In genomic region chr14:74501135-74501614, GRCh38 we compare ENCODE assay signal across 9 cellular contexts. TPM values are rescaled to one million over a fixed set of nuclear protein-coding genes. Genes with fewer than 3 reads are reported as not detected.
DNase-seq lines count a peak whose midpoint lies in the region; ATAC-seq, FAIRE-seq and TF ChIP-seq lines count a peak whose summit lies in the region.
"Had no signal": no experiment of that assay in that cellular context is flagged by ENCODE, and none has a peak within 500 bp of the region (broad histone marks: within the 10 kb centered on the region; RNA-seq: fewer than 3 reads in every experiment).

No MANE protein-coding gene starts in this region.

- H3K4me1 ChIP-seq in gastroesophageal sphincter (peaks cover 0 to 23% (median 5%) of the 10 kb centered on the region in 3 donors), parathyroid adenoma (no peaks in the 10 kb centered on the region)

- TF ChIP-seq CTCF in AG10803 (conservative IDR thresholded peaks at IDR 0.05; ENCODE audit: low read length), result peak; percentile 83
- TF ChIP-seq CTCF in gastroesophageal sphincter (IDR thresholded peaks at IDR 0.05), result peak in 3 of 4 experiments; percentile 77 to 80 (median 79)
- peak; percentile 15 for TF ChIP-seq CTCF in parathyroid adenoma (IDR thresholded peaks at IDR 0.05)

- DNase-seq in AG10803 (ENCODE audit: low read depth), result peak; percentile 71
- peak; percentile 68 for DNase-seq in HTR-8/SVneo (ENCODE audit: insufficient read length, low spot score)
- peak; percentile 77 to 81 for DNase-seq in SHP77 (lab: John Stamatoyannopoulos, UW)
- no peak for DNase-seq in central memory CD4-positive, alpha-beta T cell
- DNase-seq in GM12891 (ENCODE audit: insufficient read length, low spot score), result no peak

- ATAC-seq in gastroesophageal sphincter (peak; percentile 81), HG02970 (IDR thresholded peaks at IDR 0.05; ENCODE audit: low FRiP score, unreplicated experiment) (no peak)

- H3K4me3 ChIP-seq in AG10803 (ENCODE audit: low read length) (no peak overlapping the region), gastroesophageal sphincter (no peak overlapping the region), parathyroid adenoma (ENCODE audit: low read depth, low read length) (no peak overlapping the region)

- H3K9me3 ChIP-seq in gastroesophageal sphincter (no peaks in the 10 kb centered on the region), parathyroid adenoma (ENCODE audit: control insufficient read depth, low read length) (no peaks in the 10 kb centered on the region)

- H2AFZ ChIP-seq in parathyroid adenoma, result no peak overlapping the region

- WGBS in gastroesophageal sphincter (ENCODE audit: low coverage in 1 of 2), 2 donors, result 18 to 40% methylated on average over 3 to 4 of the region's 16 CpGs

- H3K9ac ChIP-seq in parathyroid adenoma, result no peak overlapping the region

- FAIRE-seq in HTR-8/SVneo (lab: Jason Lieb, UNC) (peak; percentile 92), GM12891 (lab: Jason Lieb, UNC) (no peak)
- FAIRE-seq: colon had no signal

- H3K27ac ChIP-seq in gastroesophageal sphincter (peak overlapping the region in 2 of 4 donors; percentile 10 to 36), parathyroid adenoma (no peak overlapping the region)

- no peak for TF ChIP-seq EP300 in gastroesophageal sphincter (IDR thresholded peaks at IDR 0.05)

- H3K36me3 ChIP-seq in gastroesophageal sphincter (peaks cover 0 to 62% of the 10 kb centered on the region in 2 donors), parathyroid adenoma (ENCODE audit: control insufficient read depth, insufficient read depth, low read length) (no peaks in the 10 kb centered on the region)

- H3K79me2 ChIP-seq in parathyroid adenoma, result peaks cover 6% of the 10 kb centered on the region

- H3K4me2 ChIP-seq in parathyroid adenoma (ENCODE audit: low read length), result no peak overlapping the region

- TF ChIP-seq POLR2A in gastroesophageal sphincter (IDR thresholded peaks at IDR 0.05) (no peak), GM12891 (IDR thresholded peaks at IDR 0.05; ENCODE audit: low read depth, low read length) (no peak)

- H3K27me3 ChIP-seq in gastroesophageal sphincter, result no peaks in the 10 kb centered on the region
- H3K27me3 ChIP-seq in parathyroid adenoma (ENCODE audit: control insufficient read depth, insufficient read depth, low read length), result no peaks in the 10 kb centered on the region

TF ChIP-seq in GM12891, 5 proteins besides CTCF, POLR2A, EP300 and RAD21:
- TF ChIP-seq SPI1 (IDR thresholded peaks at IDR 0.05; ENCODE audit: low read depth, low read length) (no peak), PAX5 (IDR thresholded peaks at IDR 0.05; ENCODE audit: insufficient read depth, low read length, severe bottlenecking) (no peak), POU2F2 (IDR thresholded peaks at IDR 0.05; ENCODE audit: low read depth, low read length) (no peak), TAF1 (IDR thresholded peaks at IDR 0.05; ENCODE audit: low read depth, low read length) (no peak), POLR2AphosphoS5 (IDR thresholded peaks at IDR 0.05; ENCODE audit: low read depth, low read length) (no peak)

RNA-seq across cellular contexts. Expression of gene ISCA2, which starts 7.6 kb away (rescaled TPM):
- 10 to 100 TPM; 10.6 to 16.3 (median 10.9) TPM for total RNA-seq in gastroesophageal sphincter
- polyA plus RNA-seq in GM12891 (2012; ENCODE audit: low read depth, missing spikeins), result 27.8 TPM

RNA-seq across cellular contexts. Expression of gene NPC2, which starts 8.1 kb away (rescaled TPM):
- 100 to 1,000 TPM in 3 of 4 donors, 10 to 100 TPM in 1; 81.9 to 302 (median 227) TPM for total RNA-seq in gastroesophageal sphincter
- 61.0 TPM for polyA plus RNA-seq in GM12891 (2012; ENCODE audit: low read depth, missing spikeins)

Comparison
In these comparisons a context has a peak if more than half of its experiments do, and no peak if none do; other contexts are left out.
1. DNase-seq: peak in AG10803 (single experiment), HTR-8/SVneo (single experiment) and SHP77 (2 of 2); none in central memory CD4-positive, alpha-beta T cell (single experiment) and GM12891 (single experiment).
2. CTCF ChIP-seq: peak in every context shown above with its lines; median percentile 83 in AG10803; 79 in gastroesophageal sphincter; 15 in parathyroid adenoma.